ENCODE assay signal across 8 cellular contexts in genomic region chr11:33734441-33735165, GRCh38. TPM values are rescaled to one million over a fixed set of nuclear protein-coding genes. Genes with fewer than 3 reads are reported as not detected.
DNase-seq lines count a peak whose midpoint lies in the region; ATAC-seq and TF ChIP-seq lines count a peak whose summit lies in the region.

No MANE protein-coding gene starts in this region.

- peaks cover 21% of the 10 kb centered on the region for H3K4me1 ChIP-seq in GM23338 (ENCODE audit: insufficient read depth)
- peaks cover 9 to 71% (median 35%) of the 10 kb centered on the region in 3 donors for H3K4me1 ChIP-seq in esophagus squamous epithelium
- peaks cover 36 to 38% of the 10 kb centered on the region in 2 experiments for H3K4me1 ChIP-seq in neutrophil (ENCODE audit: control insufficient read depth in 1 of 2, insufficient read depth in 1 of 2, low read depth in 1 of 2, low read length in 1 of 2)

- H3K27me3 ChIP-seq in GM23338 (ENCODE audit: insufficient read depth) (peaks cover 15% of the 10 kb centered on the region), esophagus squamous epithelium (no peaks in the 10 kb centered on the region), neutrophil (no peaks in the 10 kb centered on the region)

- TF ChIP-seq CTCF in GM23338 (conservative IDR thresholded peaks at IDR 0.05; ENCODE audit: low read depth in 2 of 2) (no peak), RWPE1 (conservative IDR thresholded peaks at IDR 0.05; ENCODE audit: low read depth) (no peak), esophagus squamous epithelium (IDR thresholded peaks at IDR 0.05) (no peak), neutrophil (IDR thresholded peaks at IDR 0.05) (no peak)

- H3K27ac Mint-ChIP-seq in GM23338 = no peak overlapping the region

- no peaks in the 10 kb centered on the region for H3K9me3 Mint-ChIP-seq in GM23338

- H3K27ac ChIP-seq in GM23338 (ENCODE audit: low read depth) (no peak overlapping the region), RWPE1 (peak overlapping the region; percentile 89), esophagus squamous epithelium (peak overlapping the region; percentile 94 to 96 (median 94)), neutrophil (peak overlapping the region; percentile 81)

- TF ChIP-seq POLR2A in esophagus squamous epithelium (IDR thresholded peaks at IDR 0.05) = no peak

- ATAC-seq in GM23338 (no peak), GM18502 (IDR thresholded peaks at IDR 0.05; ENCODE audit: poor library complexity, unreplicated experiment) (no peak)

- POLR2A ChIA-PET in RWPE1 (lab: Yijun Ruan, JAX; ENCODE audit: low non-redundant PET) = interaction anchor here (1.0 kb wide), 1 partner anchor 44 kb away, joined by 3 read pairs; no protein-coding TSS in a partner anchor

- H3K9me3 ChIP-seq in esophagus squamous epithelium = no peaks in the 10 kb centered on the region
- no peaks in the 10 kb centered on the region for H3K9me3 ChIP-seq in neutrophil

- intact Hi-C loops in esophagus squamous epithelium (cut with DNase I) = no loop called here

- H3K4me3 ChIP-seq in GM23338 (peak overlapping the region; percentile 98), esophagus squamous epithelium (peak overlapping the region; percentile 81 to 92 (median 86)), neutrophil (ENCODE audit: low read depth in 1 of 2, low read length in 1 of 2) (peak overlapping the region; percentile 75 to 87)

- peak overlapping the region; percentile 86 for H3K4me3 Mint-ChIP-seq in GM23338

- no peaks in the 10 kb centered on the region; the same call in 1 of the 2 replicates for H3F3A ChIP-seq in GM23338 (replicated peaks; ENCODE audit: low read depth)

- H3K36me3 ChIP-seq in GM23338 (ENCODE audit: insufficient read depth) (no peaks in the 10 kb centered on the region), esophagus squamous epithelium (peaks cover 0 to 38% (median 0%) of the 10 kb centered on the region in 3 donors), neutrophil (no peaks in the 10 kb centered on the region)

- H3K4me2 ChIP-seq in GM23338 = peak overlapping the region; percentile 100

- DNase-seq in GM23338 (ENCODE audit: low spot score) (no peak), RWPE1 (ENCODE audit: low spot score) (no peak), esophagus squamous epithelium (lab: John Stamatoyannopoulos, UW) (no peak), retina (no peak), NCI-H2081 (lab: John Stamatoyannopoulos, UW) (no peak)
- no peak for DNase-seq in stimulated activated CD4-positive, alpha-beta T cell treated with anti-CD3 and anti-CD28 coated beads, Interleukin-4, amount 100 ng/mL, for 4 hours

- H3K4me1 Mint-ChIP-seq in GM23338 = peaks cover 25% of the 10 kb centered on the region

- peaks cover 60% of the 10 kb centered on the region for H3K79me2 ChIP-seq in GM23338 (replicated peaks; ENCODE audit: insufficient read depth)

- H3K27me3 Mint-ChIP-seq in GM23338 (ENCODE audit: insufficient read depth, low read depth, poor library complexity) = peaks cover 14% of the 10 kb centered on the region

- no peaks in the 10 kb centered on the region for H3K9me2 ChIP-seq in GM23338 (ENCODE audit: insufficient read depth)

- H4K20me1 ChIP-seq in GM23338 (replicated peaks; ENCODE audit: insufficient read depth) = peaks cover 20% of the 10 kb centered on the region

- H3K36me3 Mint-ChIP-seq in GM23338 (ENCODE audit: low read depth) = no peaks in the 10 kb centered on the region

- 15 to 16% methylated on average over 10 of the region's 10 CpGs for WGBS in esophagus squamous epithelium, 2 donors

- peak overlapping the region; percentile 94; the same call in 1 of the 2 replicates for H2AFZ ChIP-seq in GM23338

- CTCF ChIA-PET in RWPE1 (lab: Yijun Ruan, JAX) = interaction anchor here (0.7 to 1.0 kb wide), 5 partner anchors 10 to 375 kb away, joined by 3 read pairs; no protein-coding TSS in a partner anchor

TF ChIP-seq in GM23338, 12 proteins besides CTCF, POLR2A, EP300 and RAD21:
- TF ChIP-seq NANOG (IDR thresholded peaks at IDR 0.05; ENCODE audit: borderline replicate concordance) (no peak), REST (IDR thresholded peaks at IDR 0.05; ENCODE audit: unreplicated experiment) (no peak), STAT1 (IDR thresholded peaks at IDR 0.05; ENCODE audit: unreplicated experiment) (no peak), ZNF114 (CRISPR knock-in tag; IDR thresholded peaks at IDR 0.05) (no peak), POLR2AphosphoS5 (IDR thresholded peaks at IDR 0.05; ENCODE audit: low read depth) (no peak), CREB1 (CRISPR knock-in tag; IDR thresholded peaks at IDR 0.05; ENCODE audit: low read depth) (no peak)

RNA-seq across cellular contexts. Expression of gene CD59, which starts 1.6 kb away (rescaled TPM):
- 41.5 and 61.5 TPM in 2 replicates for total RNA-seq in GM23338 (2014; rRNA removed; shearing (Covaris generic))
- 73.9 and 86.6 TPM in 2 replicates for polyA plus RNA-seq in GM23338 (2016; fragmentation: Nextera tagmentation; extraction: Ambion mirVana)
- 100 to 1,000 TPM; 191 to 525 (median 339) TPM for total RNA-seq in esophagus squamous epithelium

RNA-seq across cellular contexts. Expression of gene C11orf91, which starts 34.0 kb away (rescaled TPM):
- not detected in 2 replicates for total RNA-seq in GM23338 (2014; rRNA removed; shearing (Covaris generic))
- polyA plus RNA-seq in GM23338 (2016; fragmentation: Nextera tagmentation; extraction: Ambion mirVana) = not detected in 2 replicates
- total RNA-seq in esophagus squamous epithelium = not detected

RNA-seq across cellular contexts. Expression of gene FBXO3, which starts 39.7 kb away (rescaled TPM):
- total RNA-seq in GM23338 (2014; rRNA removed; shearing (Covaris generic)) = 28.4 TPM in 2 replicates
- polyA plus RNA-seq in GM23338 (2016; fragmentation: Nextera tagmentation; extraction: Ambion mirVana) = 10.4 and 12.5 TPM in 2 replicates
- total RNA-seq in esophagus squamous epithelium = 10 to 100 TPM; 27.3 to 43.9 (median 34.4) TPM
